ENCODE assay signal across 27 cellular contexts in the genomic region with DNA sequence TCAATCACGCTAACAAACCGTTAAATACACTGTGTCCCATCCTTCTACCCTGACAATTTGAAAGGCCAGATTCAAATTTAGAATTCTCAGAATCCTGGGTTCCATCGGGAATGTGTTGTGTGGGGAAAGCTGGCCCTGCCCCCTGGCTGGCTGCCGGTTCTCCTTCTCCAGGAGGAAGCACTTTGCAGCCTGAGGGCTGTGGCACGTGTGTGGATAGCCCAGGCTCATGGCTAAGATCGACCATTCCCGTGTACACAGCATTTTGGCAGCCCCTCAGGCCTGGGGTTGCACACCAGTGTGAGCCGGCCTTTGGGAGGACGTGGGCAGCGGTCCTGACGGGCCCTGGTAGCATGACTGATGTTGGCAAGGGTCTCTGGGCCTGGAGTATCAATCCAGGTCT. TPM values are rescaled to one million over a fixed set of nuclear protein-coding genes. Genes with fewer than 3 reads are reported as not detected.
A peak's percentile ranks its signal among the peaks of the same experiment; 100 is the strongest.
DNase-seq lines count a peak whose midpoint lies in the region; ATAC-seq and TF ChIP-seq lines count a peak whose summit lies in the region.
"Had no signal": no experiment of that assay in that cellular context is flagged by ENCODE, and none has a peak within 500 bp of the region (broad histone marks: within the 10 kb centered on the region; RNA-seq: fewer than 3 reads in every experiment).

No MANE protein-coding gene starts in this region.

- peak; percentile 56 for DNase-seq in Right ventricle myocardium superior
- DNase-seq in Right ventricle myocardium inferior (ENCODE audit: missing footprints): no peak
- DNase-seq in dorsolateral prefrontal cortex: peak in 2 of 10 donors; percentile 27 to 76
- no peak for DNase-seq in mesenchymal stem cell
- DNase-seq in aorta: peak in 1 of 2 donors; percentile 64
- no peak for DNase-seq in uterus
- no peak for DNase-seq in CD8-positive, alpha-beta T cell
- no peak for DNase-seq in amygdala (lab: John Stamatoyannopoulos, UW)
- DNase-seq: 8988T; activated CD4-positive, alpha-beta memory T cell treated with anti-CD3 and anti-CD28 coated beads, Interleukin-2, amount 10 ng/mL, durations not matched to agents 7 days and 5 days; activated CD8-positive, alpha-beta memory T cell treated with anti-CD3 and anti-CD28 coated beads, Interleukin-2, amount 50 U/mL, for 48 hours; activated naive CD4-positive, alpha-beta T cell treated with anti-CD3 and anti-CD28 coated beads for 36 hours; Calu3; DND-41; effector CD4-positive, alpha-beta T cell; MM.1S; NCI-H345; SHP77 treated with DMSO at 0.1 percent for 48 hours; stimulated activated CD4-positive, alpha-beta T cell treated with anti-CD3 and anti-CD28 coated beads, Interleukin-15, amount 100 ng/mL, for 24 hours; stimulated activated CD4-positive, alpha-beta T cell treated with anti-CD3 and anti-CD28 coated beads, Interleukin-4, amount 100 ng/mL, for 4 hours had no signal

- no peak for ATAC-seq in Right ventricle myocardium superior (ENCODE audit: poor library complexity)
- ATAC-seq in Right ventricle myocardium inferior: no peak
- peak; percentile 61 for ATAC-seq in aorta (ENCODE audit: low FRiP score)
- no peak for ATAC-seq in CD8-positive, alpha-beta T cell
- ATAC-seq: activated CD4-positive, CD25-positive, alpha-beta regulatory T cell treated with anti-CD3 and anti-CD28 coated beads, Interleukin-2, amount 50 U/mL, for 24 hours; Panc1 had no signal

- peak overlapping the region; percentile 62 for H4K91ac ChIP-seq in mesenchymal stem cell (ENCODE audit: low read length)

- no peak overlapping the region for H2BK5ac ChIP-seq in mesenchymal stem cell (ENCODE audit: low read depth, low read length, poor library complexity, severe bottlenecking)

- peak overlapping the region; percentile 9 for H2BK15ac ChIP-seq in mesenchymal stem cell (ENCODE audit: low read depth, poor library complexity, severe bottlenecking)

- intact Hi-C loops in Right ventricle myocardium superior (cut with DNase I): no loop called here
- intact Hi-C loops in Right ventricle myocardium inferior (cut with DNase I): loop anchor here (5.0 kb wide), 1 partner anchor 48 kb away; no protein-coding TSS in a partner anchor
- intact Hi-C loops in dorsolateral prefrontal cortex (cut with DNase I): no loop called here
- intact Hi-C loops in aorta (cut with DNase I): no loop called here
- intact Hi-C loops in uterus (cut with DNase I; ENCODE audit: low total_unique reads): no loop called here
- intact Hi-C loops in CD8-positive, alpha-beta T cell (cut with DNase I, micrococcal nuclease): no loop called here

- no peak overlapping the region for H3K27ac Mint-ChIP-seq in CD8-positive, alpha-beta T cell
- H3K27ac Mint-ChIP-seq: activated CD4-positive, alpha-beta memory T cell treated with anti-CD3 and anti-CD28 coated beads, Interleukin-2, amount 10 ng/mL, durations not matched to agents 7 days and 5 days; activated naive CD4-positive, alpha-beta T cell treated with anti-CD3 and anti-CD28 coated beads for 36 hours; activated T-helper 1 cell treated with anti-CD3 and anti-CD28 coated beads, Interleukin-12 subunit alpha, Interleukin-12 subunit beta, Interleukin-2, Interleukin-4 antibody, amounts not matched to agents 30 ng/mL and 10 ng/mL and 1 ng/mL, durations not matched to agents 14 hours and 24 hours and 36 hours; progenitor cell of endocrine pancreas had no signal

- H3K9me3 ChIP-seq in mesenchymal stem cell (ENCODE audit: control insufficient read depth, low read length) (no peaks in the 10 kb centered on the region), aorta (ENCODE audit: control insufficient read depth, low read length) (no peaks in the 10 kb centered on the region), uterus (no peaks in the 10 kb centered on the region)
- no peaks in the 10 kb centered on the region for H3K9me3 ChIP-seq in CD8-positive, alpha-beta T cell (ENCODE audit: low read length)
- H3K9me3 ChIP-seq: upper lobe of left lung had no signal

- no peak for TF ChIP-seq POLR2A in uterus (IDR thresholded peaks at IDR 0.05)

- no peaks in the 10 kb centered on the region for H3K4me1 Mint-ChIP-seq in CD8-positive, alpha-beta T cell (ENCODE audit: low read depth)
- H3K4me1 Mint-ChIP-seq: activated CD4-positive, alpha-beta memory T cell treated with anti-CD3 and anti-CD28 coated beads, Interleukin-2, amount 10 ng/mL, durations not matched to agents 7 days and 5 days had no signal

- no peak overlapping the region for H3K4me3 Mint-ChIP-seq in CD8-positive, alpha-beta T cell
- H3K4me3 Mint-ChIP-seq: activated CD4-positive, alpha-beta memory T cell treated with anti-CD3 and anti-CD28 coated beads, Interleukin-2, amount 10 ng/mL, durations not matched to agents 7 days and 5 days; activated naive CD4-positive, alpha-beta T cell treated with anti-CD3 and anti-CD28 coated beads for 36 hours; activated T-helper 1 cell treated with anti-CD3 and anti-CD28 coated beads, Interleukin-12 subunit alpha, Interleukin-12 subunit beta, Interleukin-2, Interleukin-4 antibody, amounts not matched to agents 30 ng/mL and 10 ng/mL and 1 ng/mL, durations not matched to agents 14 hours and 24 hours and 36 hours had no signal

- CTCF ChIA-PET in CD8-positive, alpha-beta T cell (lab: Charles Lee): no interaction called here

- H3K4me3 ChIP-seq in dorsolateral prefrontal cortex: no peak overlapping the region
- no peak overlapping the region for H3K4me3 ChIP-seq in mesenchymal stem cell (ENCODE audit: insufficient read depth in 1 of 2, low read depth in 1 of 2, low read length in 2 of 2)
- no peak overlapping the region for H3K4me3 ChIP-seq in aorta (ENCODE audit: low read length in 2 of 2)
- H3K4me3 ChIP-seq in uterus: no peak overlapping the region
- H3K4me3 ChIP-seq in CD8-positive, alpha-beta T cell (ENCODE audit: low read depth, low read length): no peak overlapping the region
- H3K4me3 ChIP-seq: upper lobe of left lung had no signal

- H3K18ac ChIP-seq in mesenchymal stem cell (ENCODE audit: low read depth in 1 of 2, low read length in 2 of 2): no peak overlapping the region

- H3K4me1 ChIP-seq in mesenchymal stem cell (ENCODE audit: control insufficient read depth, insufficient read depth, low read depth, low read length) (peaks cover 24% of the 10 kb centered on the region), aorta (ENCODE audit: control insufficient read depth in 1 of 2, insufficient read depth in 2 of 2, low read length in 2 of 2) (peaks cover 0 to 3% of the 10 kb centered on the region in 2 donors), uterus (no peaks in the 10 kb centered on the region)
- no peaks in the 10 kb centered on the region for H3K4me1 ChIP-seq in CD8-positive, alpha-beta T cell (ENCODE audit: insufficient read depth, low read length)

- no peak overlapping the region for H3K14ac ChIP-seq in mesenchymal stem cell (ENCODE audit: low read length in 2 of 2)

- H3K4ac ChIP-seq in mesenchymal stem cell (ENCODE audit: low read depth in 1 of 2, low read length in 2 of 2): no peak overlapping the region

- H2BK12ac ChIP-seq in mesenchymal stem cell (ENCODE audit: low read length in 2 of 2): no peak overlapping the region

- 81% methylated on average over 10 of the region's 11 CpGs for WGBS in mesenchymal stem cell
- 10 to 20% methylated on average over 11 of the region's 11 CpGs for WGBS in aorta, 2 donors

- H2BK120ac ChIP-seq in mesenchymal stem cell (ENCODE audit: low read depth, low read length): no peak overlapping the region

- no peaks in the 10 kb centered on the region for H3K27me3 ChIP-seq in dorsolateral prefrontal cortex
- H3K27me3 ChIP-seq in mesenchymal stem cell (ENCODE audit: control insufficient read depth in 1 of 2, insufficient read depth in 1 of 2, low read length in 2 of 2): peaks cover 0 to 3% of the 10 kb centered on the region in 2 experiments
- no peaks in the 10 kb centered on the region for H3K27me3 ChIP-seq in aorta (ENCODE audit: control insufficient read depth in 1 of 2, insufficient read depth in 2 of 2, low read length in 1 of 2)
- H3K27me3 ChIP-seq in uterus: no peaks in the 10 kb centered on the region
- H3K27me3 ChIP-seq in CD8-positive, alpha-beta T cell (ENCODE audit: insufficient read depth, low read length): no peaks in the 10 kb centered on the region
- H3K27me3 ChIP-seq: upper lobe of left lung had no signal

- H3K9me3 Mint-ChIP-seq in CD8-positive, alpha-beta T cell: no peaks in the 10 kb centered on the region
- H3K9me3 Mint-ChIP-seq: activated CD4-positive, alpha-beta memory T cell treated with anti-CD3 and anti-CD28 coated beads, Interleukin-2, amount 10 ng/mL, durations not matched to agents 7 days and 5 days; activated naive CD4-positive, alpha-beta T cell treated with anti-CD3 and anti-CD28 coated beads for 36 hours; activated T-helper 1 cell treated with anti-CD3 and anti-CD28 coated beads, Interleukin-12 subunit alpha, Interleukin-12 subunit beta, Interleukin-2, Interleukin-4 antibody, amounts not matched to agents 30 ng/mL and 10 ng/mL and 1 ng/mL, durations not matched to agents 14 hours and 24 hours and 36 hours had no signal

- H3K4me2 ChIP-seq in mesenchymal stem cell (ENCODE audit: low read length, poor library complexity, severe bottlenecking): no peak overlapping the region
- H3K4me2 ChIP-seq: KMS-11 had no signal

- H2AK5ac ChIP-seq in mesenchymal stem cell (ENCODE audit: low read length, severe bottlenecking): no peak overlapping the region

- TF ChIP-seq CTCF in dorsolateral prefrontal cortex (IDR thresholded peaks at IDR 0.05 in 54 of 56, conservative IDR thresholded peaks at IDR 0.05 in 2 of 56; ENCODE audit: low read depth in 1 of 56, partially characterized antibody in 56 of 56) (no peak), uterus (IDR thresholded peaks at IDR 0.05) (no peak)
- no peak for TF ChIP-seq CTCF in CD8-positive, alpha-beta T cell (IDR thresholded peaks at IDR 0.05)

- no peak overlapping the region for H2AFZ ChIP-seq in mesenchymal stem cell (ENCODE audit: low read depth, low read length)

- H4K8ac ChIP-seq in mesenchymal stem cell (ENCODE audit: low read length): no peak overlapping the region

- H3K9ac ChIP-seq in mesenchymal stem cell (ENCODE audit: low read length): no peak overlapping the region
- H3K9ac ChIP-seq: KMS-11 had no signal

- H3K27ac ChIP-seq in dorsolateral prefrontal cortex (peak overlapping the region in 52 of 59 donors; percentile 8 to 92 (median 80)), mesenchymal stem cell (ENCODE audit: low read length, poor library complexity, severe bottlenecking) (no peak overlapping the region), aorta (ENCODE audit: low read depth in 1 of 2, low read length in 2 of 2) (no peak overlapping the region), uterus (no peak overlapping the region)
- no peak overlapping the region for H3K27ac ChIP-seq in CD8-positive, alpha-beta T cell (ENCODE audit: low read depth, low read length)
- H3K27ac ChIP-seq: epithelial cell of prostate, KMS-11, upper lobe of left lung had no signal

- H3K27me3 Mint-ChIP-seq in CD8-positive, alpha-beta T cell (ENCODE audit: low read depth): no peaks in the 10 kb centered on the region
- H3K27me3 Mint-ChIP-seq: activated CD4-positive, alpha-beta memory T cell treated with anti-CD3 and anti-CD28 coated beads, Interleukin-2, amount 10 ng/mL, durations not matched to agents 7 days and 5 days had no signal

- POLR2A ChIA-PET in CD8-positive, alpha-beta T cell (lab: Charles Lee): no interaction called here

- H3K23ac ChIP-seq in mesenchymal stem cell (ENCODE audit: low read length in 2 of 2): no peak overlapping the region

- no peaks in the 10 kb centered on the region for H3K36me3 Mint-ChIP-seq in CD8-positive, alpha-beta T cell

- no peaks in the 10 kb centered on the region for H3K36me3 ChIP-seq in mesenchymal stem cell (ENCODE audit: control insufficient read depth in 1 of 2, insufficient read depth in 2 of 2, low read depth in 1 of 2, low read length in 2 of 2)
- no peaks in the 10 kb centered on the region for H3K36me3 ChIP-seq in aorta (ENCODE audit: control insufficient read depth in 1 of 2, insufficient read depth in 2 of 2, low read length in 1 of 2)
- no peaks in the 10 kb centered on the region for H3K36me3 ChIP-seq in uterus
- no peaks in the 10 kb centered on the region for H3K36me3 ChIP-seq in CD8-positive, alpha-beta T cell (ENCODE audit: insufficient read depth, low read length)
- H3K36me3 ChIP-seq: upper lobe of left lung had no signal

- no peaks in the 10 kb centered on the region for H3K79me1 ChIP-seq in mesenchymal stem cell (replicated peaks; ENCODE audit: low read length, poor library complexity, severe bottlenecking)

RNA-seq across cellular contexts. Expression of a gene that starts 51.0 kb away (rescaled TPM):
- total RNA-seq in Right ventricle myocardium superior (31.5 TPM), Right ventricle myocardium inferior (34.4 TPM), dorsolateral prefrontal cortex (100 to 1,000 TPM in 11 of 120 experiments, 10 to 100 TPM in 109; 42.2 to 120 (median 82.5) TPM), aorta (100 to 1,000 TPM in 1 of 2 donors, 10 to 100 TPM in 1; 97.9 to 119 TPM), uterus (100 to 1,000 TPM in 3 of 4 donors, 10 to 100 TPM in 1; 78.5 to 143 (median 122) TPM)
- polyA plus RNA-seq in mesenchymal stem cell (2013, experiment 1 of 2): 27.3 TPM
- polyA plus RNA-seq in mesenchymal stem cell (2013, experiment 2 of 2): 25.6 TPM
- polyA plus RNA-seq in aorta: 10 to 100 TPM; 19.2 to 20.5 TPM
- total RNA-seq in CD8-positive, alpha-beta T cell: 1 to 10 TPM; 4.1 to 5.7 TPM

Comparison
In these comparisons a context has a peak if more than half of its experiments do, and no peak if none do; other contexts are left out.
1. H3K27ac ChIP-seq: peak in dorsolateral prefrontal cortex (52 of 59); none in mesenchymal stem cell (single experiment), aorta (0 of 2), uterus (0 of 2) and CD8-positive, alpha-beta T cell (single experiment).